1 cellular context compared by ENCODE assay signal in the genomic region with DNA sequence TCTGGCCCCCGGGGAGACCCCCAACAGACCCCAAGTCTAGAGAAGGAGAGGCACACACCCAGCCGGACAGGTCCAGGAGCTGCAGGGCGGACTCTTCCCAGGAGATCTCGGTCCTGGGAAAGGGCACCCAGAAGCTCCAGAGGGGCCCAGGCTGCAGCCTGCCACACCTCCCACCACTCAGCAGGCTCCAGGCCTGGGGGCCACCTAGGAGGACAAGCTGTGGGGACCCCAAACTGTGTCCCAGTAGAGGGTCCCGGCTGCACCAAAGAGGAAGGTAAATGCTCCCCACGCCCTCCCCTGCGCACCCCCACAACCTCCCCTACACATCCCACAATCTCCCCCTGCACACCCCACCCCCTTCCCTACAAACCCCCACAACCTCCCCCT.
TF ChIP-seq lines count a peak whose summit lies in the region.

No MANE protein-coding gene starts in this region.

TF ChIP-seq in HepG2, 621 proteins besides CTCF, POLR2A, EP300 and RAD21:
- TF ChIP-seq, protein P1, sequence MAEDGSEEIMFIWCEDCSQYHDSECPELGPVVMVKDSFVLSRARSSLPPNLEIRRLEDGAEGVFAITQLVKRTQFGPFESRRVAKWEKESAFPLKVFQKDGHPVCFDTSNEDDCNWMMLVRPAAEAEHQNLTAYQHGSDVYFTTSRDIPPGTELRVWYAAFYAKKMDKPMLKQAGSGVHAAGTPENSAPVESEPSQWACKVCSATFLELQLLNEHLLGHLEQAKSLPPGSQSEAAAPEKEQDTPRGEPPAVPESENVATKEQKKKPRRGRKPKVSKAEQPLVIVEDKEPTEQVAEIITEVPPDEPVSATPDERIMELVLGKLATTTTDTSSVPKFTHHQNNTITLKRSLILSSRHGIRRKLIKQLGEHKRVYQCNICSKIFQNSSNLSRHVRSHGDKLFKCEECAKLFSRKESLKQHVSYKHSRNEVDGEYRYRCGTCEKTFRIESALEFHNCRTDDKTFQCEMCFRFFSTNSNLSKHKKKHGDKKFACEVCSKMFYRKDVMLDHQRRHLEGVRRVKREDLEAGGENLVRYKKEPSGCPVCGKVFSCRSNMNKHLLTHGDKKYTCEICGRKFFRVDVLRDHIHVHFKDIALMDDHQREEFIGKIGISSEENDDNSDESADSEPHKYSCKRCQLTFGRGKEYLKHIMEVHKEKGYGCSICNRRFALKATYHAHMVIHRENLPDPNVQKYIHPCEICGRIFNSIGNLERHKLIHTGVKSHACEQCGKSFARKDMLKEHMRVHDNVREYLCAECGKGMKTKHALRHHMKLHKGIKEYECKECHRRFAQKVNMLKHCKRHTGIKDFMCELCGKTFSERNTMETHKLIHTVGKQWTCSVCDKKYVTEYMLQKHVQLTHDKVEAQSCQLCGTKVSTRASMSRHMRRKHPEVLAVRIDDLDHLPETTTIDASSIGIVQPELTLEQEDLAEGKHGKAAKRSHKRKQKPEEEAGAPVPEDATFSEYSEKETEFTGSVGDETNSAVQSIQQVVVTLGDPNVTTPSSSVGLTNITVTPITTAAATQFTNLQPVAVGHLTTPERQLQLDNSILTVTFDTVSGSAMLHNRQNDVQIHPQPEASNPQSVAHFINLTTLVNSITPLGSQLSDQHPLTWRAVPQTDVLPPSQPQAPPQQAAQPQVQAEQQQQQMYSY (CRISPR knock-in tag; IDR thresholded peaks at IDR 0.05): no peak
- no peak for TF ChIP-seq TARDBP (CRISPR knock-in tag; IDR thresholded peaks at IDR 0.05)
- no peak for TF ChIP-seq CEBPB (IDR thresholded peaks at IDR 0.05; ENCODE audit: borderline replicate concordance, low read depth, low read length)
- TF ChIP-seq ZBTB21 (CRISPR knock-in tag; IDR thresholded peaks at IDR 0.05): no peak
- TF ChIP-seq TBL1XR1 (IDR thresholded peaks at IDR 0.05; ENCODE audit: borderline replicate concordance, low read length, partially characterized antibody): no peak
- no peak for TF ChIP-seq DMAP1 (CRISPR knock-in tag; IDR thresholded peaks at IDR 0.05)
- no peak for TF ChIP-seq ZNF136 (CRISPR knock-in tag; IDR thresholded peaks at IDR 0.05; ENCODE audit: low read depth)
- no peak for TF ChIP-seq ZNF10 (CRISPR knock-in tag; IDR thresholded peaks at IDR 0.05; ENCODE audit: borderline replicate concordance, low read depth)
- TF ChIP-seq, protein P2, sequence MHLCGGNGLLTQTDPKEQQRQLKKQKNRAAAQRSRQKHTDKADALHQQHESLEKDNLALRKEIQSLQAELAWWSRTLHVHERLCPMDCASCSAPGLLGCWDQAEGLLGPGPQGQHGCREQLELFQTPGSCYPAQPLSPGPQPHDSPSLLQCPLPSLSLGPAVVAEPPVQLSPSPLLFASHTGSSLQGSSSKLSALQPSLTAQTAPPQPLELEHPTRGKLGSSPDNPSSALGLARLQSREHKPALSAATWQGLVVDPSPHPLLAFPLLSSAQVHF (CRISPR knock-in tag; IDR thresholded peaks at IDR 0.05): no peak
- no peak for TF ChIP-seq TBX3 (IDR thresholded peaks at IDR 0.05; ENCODE audit: borderline replicate concordance)
- no peak for TF ChIP-seq NCOR1 (IDR thresholded peaks at IDR 0.05; ENCODE audit: borderline replicate concordance, low read length)
- no peak for TF ChIP-seq CHD4 (IDR thresholded peaks at IDR 0.05; ENCODE audit: borderline replicate concordance, low read length)
- TF ChIP-seq ZNF629 (CRISPR knock-in tag; conservative IDR thresholded peaks at IDR 0.05): no peak
- TF ChIP-seq SRY (CRISPR knock-in tag; IDR thresholded peaks at IDR 0.05): no peak
- TF ChIP-seq SP140L (CRISPR knock-in tag; IDR thresholded peaks at IDR 0.05; ENCODE audit: borderline replicate concordance): no peak
- no peak for TF ChIP-seq MEIS2 (CRISPR knock-in tag; IDR thresholded peaks at IDR 0.05)
- TF ChIP-seq STAT5B (CRISPR knock-in tag; IDR thresholded peaks at IDR 0.05): no peak
- TF ChIP-seq, protein P3, sequence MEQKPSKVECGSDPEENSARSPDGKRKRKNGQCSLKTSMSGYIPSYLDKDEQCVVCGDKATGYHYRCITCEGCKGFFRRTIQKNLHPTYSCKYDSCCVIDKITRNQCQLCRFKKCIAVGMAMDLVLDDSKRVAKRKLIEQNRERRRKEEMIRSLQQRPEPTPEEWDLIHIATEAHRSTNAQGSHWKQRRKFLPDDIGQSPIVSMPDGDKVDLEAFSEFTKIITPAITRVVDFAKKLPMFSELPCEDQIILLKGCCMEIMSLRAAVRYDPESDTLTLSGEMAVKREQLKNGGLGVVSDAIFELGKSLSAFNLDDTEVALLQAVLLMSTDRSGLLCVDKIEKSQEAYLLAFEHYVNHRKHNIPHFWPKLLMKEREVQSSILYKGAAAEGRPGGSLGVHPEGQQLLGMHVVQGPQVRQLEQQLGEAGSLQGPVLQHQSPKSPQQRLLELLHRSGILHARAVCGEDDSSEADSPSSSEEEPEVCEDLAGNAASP (CRISPR knock-in tag; IDR thresholded peaks at IDR 0.05; ENCODE audit: borderline replicate concordance): no peak
- no peak for TF ChIP-seq ZIK1 (CRISPR knock-in tag; IDR thresholded peaks at IDR 0.05; ENCODE audit: borderline replicate concordance, low read depth)
